9 cellular contexts compared by ENCODE assay signal in the genomic region with DNA sequence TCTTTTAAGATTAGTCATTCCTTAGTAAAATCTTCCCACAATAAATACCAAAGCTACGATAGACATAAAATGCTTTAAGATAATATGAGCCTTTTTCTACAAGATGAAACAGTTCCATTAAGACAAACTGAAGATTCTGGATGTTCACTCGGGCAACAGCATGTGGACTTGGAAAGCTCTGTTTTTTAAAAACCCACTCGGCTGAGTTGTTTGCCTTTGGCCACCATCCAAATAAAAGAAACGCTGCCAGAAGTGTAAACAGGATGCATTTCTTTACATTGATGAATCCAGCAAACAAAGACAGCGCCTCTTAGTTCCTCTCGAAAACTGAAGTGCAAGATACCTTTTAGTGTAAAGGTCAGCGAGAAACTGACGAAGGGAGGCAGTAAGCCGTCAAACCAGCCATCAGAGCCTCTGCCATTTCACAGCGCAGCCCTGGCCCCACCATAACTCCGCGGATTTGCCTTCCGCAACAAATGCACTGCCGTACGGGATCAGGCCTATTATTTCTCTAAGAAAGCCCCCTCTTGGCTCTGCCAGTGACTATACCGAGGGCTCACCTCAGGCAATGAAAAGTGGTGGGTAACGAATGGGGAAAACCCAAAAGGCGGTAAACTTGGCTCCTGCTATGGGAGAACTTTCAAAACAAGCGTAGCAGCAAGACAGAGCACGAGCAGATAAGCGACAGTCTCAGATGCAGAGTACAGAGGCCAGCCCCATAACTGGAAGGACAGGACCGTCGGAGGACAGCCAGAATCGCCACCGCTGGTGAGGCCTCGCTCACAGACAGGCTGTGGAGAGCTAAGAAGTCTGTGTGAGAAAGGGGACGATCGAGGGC. TPM values are rescaled to one million over a fixed set of nuclear protein-coding genes. Genes with fewer than 3 reads are reported as not detected.
DNase-seq lines count a peak whose midpoint lies in the region; TF ChIP-seq lines count a peak whose summit lies in the region.
"Had no signal": no experiment of that assay in that cellular context is flagged by ENCODE, and none has a peak within 500 bp of the region (broad histone marks: within the 10 kb centered on the region; RNA-seq: fewer than 3 reads in every experiment).

No MANE protein-coding gene starts in this region.

- no peak overlapping the region for H2AFZ ChIP-seq in neural progenitor cell (replicated peaks)

- H3K4me3 Mint-ChIP-seq in Calu3 (ENCODE audit: low read depth, unreplicated experiment) (peak overlapping the region; percentile 53), endothelial cell (ENCODE audit: unreplicated experiment) (peak overlapping the region; percentile 49), neural progenitor cell (no peak overlapping the region)
- H3K4me3 Mint-ChIP-seq: activated B cell treated with CpG ODN at 0.5 μM for 24 hours had no signal

- peaks cover 15% of the 10 kb centered on the region for H3F3A ChIP-seq in neural progenitor cell (ENCODE audit: low read depth)

- peaks cover 52% of the 10 kb centered on the region for H3K4me1 Mint-ChIP-seq in Calu3 (ENCODE audit: low read depth, unreplicated experiment)
- H3K4me1 Mint-ChIP-seq in endothelial cell (ENCODE audit: unreplicated experiment), result peaks cover 61% of the 10 kb centered on the region
- peaks cover 25% of the 10 kb centered on the region for H3K4me1 Mint-ChIP-seq in neural progenitor cell

- peaks cover 23% of the 10 kb centered on the region for H3K4me1 ChIP-seq in neural progenitor cell

- peaks cover 99% of the 10 kb centered on the region for H3K79me2 ChIP-seq in neural progenitor cell (ENCODE audit: low read depth)

- CTCF ChIA-PET in Calu3 (lab: Charles Lee), result interaction anchor here (0.7 to 2.0 kb wide), 4 partner anchors 11 to 35 kb away, joined by 3 to 14 read pairs (median 6); no protein-coding TSS in a partner anchor

- no peak overlapping the region for H3K9ac ChIP-seq in neural progenitor cell

- no peaks in the 10 kb centered on the region for H3K27me3 ChIP-seq in neural progenitor cell

- H3K27ac Mint-ChIP-seq in Calu3 (ENCODE audit: unreplicated experiment) (peak overlapping the region; percentile 33), endothelial cell (ENCODE audit: unreplicated experiment) (peak overlapping the region; percentile 81), neural progenitor cell (peak overlapping the region; percentile 40)
- H3K27ac Mint-ChIP-seq: activated B cell treated with CpG ODN at 0.5 μM for 24 hours had no signal

- DNase-seq in Calu3 (no peak), NCI-H460 (ENCODE audit: extremely low read depth, low read depth) (peak; percentile 84), endothelial cell (ENCODE audit: low spot score) (no peak), neural progenitor cell (ENCODE audit: low spot score) (peak; percentile 50), NCI-H146 treated with DMSO at 0.1 percent for 48 hours (lab: John Stamatoyannopoulos, UW; ENCODE audit: unreplicated experiment) (no peak)
- no peak for DNase-seq in effector CD4-positive, alpha-beta T cell
- DNase-seq in NK-92 treated with Interleukin-12 subunit alpha and Interleukin-12 subunit beta, amount 100 ng/mL, for 24 hours (lab: John Stamatoyannopoulos, UW), result no peak
- DNase-seq in activated CD8-positive, alpha-beta memory T cell treated with anti-CD3 and anti-CD28 coated beads, Interleukin-2, amount 50 U/mL, for 48 hours, result no peak
- DNase-seq: activated B cell treated with CpG ODN at 0.5 μM for 24 hours had no signal

- H3K27me3 Mint-ChIP-seq in Calu3 (ENCODE audit: unreplicated experiment), result no peaks in the 10 kb centered on the region
- peaks cover 5% of the 10 kb centered on the region for H3K27me3 Mint-ChIP-seq in endothelial cell (ENCODE audit: unreplicated experiment)
- no peaks in the 10 kb centered on the region for H3K27me3 Mint-ChIP-seq in neural progenitor cell (ENCODE audit: insufficient read depth, low read depth)
- H3K27me3 Mint-ChIP-seq: activated B cell treated with CpG ODN at 0.5 μM for 24 hours had no signal

- no peaks in the 10 kb centered on the region for H3K36me3 ChIP-seq in neural progenitor cell

- H3K9me3 ChIP-seq in neural progenitor cell (ENCODE audit: low read depth), result no peaks in the 10 kb centered on the region

- H3K36me3 Mint-ChIP-seq in Calu3 (ENCODE audit: insufficient read depth, unreplicated experiment) (no peaks in the 10 kb centered on the region), endothelial cell (ENCODE audit: low read depth, unreplicated experiment) (peaks cover 4% of the 10 kb centered on the region), neural progenitor cell (peaks cover 26% of the 10 kb centered on the region)

- H3K4me2 ChIP-seq in neural progenitor cell, result peak overlapping the region; percentile 68

- peak overlapping the region; percentile 71 for H3K27ac ChIP-seq in neural progenitor cell

- peaks cover 21% of the 10 kb centered on the region for H4K20me1 ChIP-seq in neural progenitor cell (ENCODE audit: low read depth)

- no TSS peak for BruUV-seq in Calu3 (replicated peaks; lab: Mats Ljungman, UMichigan)

- TF ChIP-seq CTCF in Calu3 (IDR thresholded peaks at IDR 0.05; ENCODE audit: unreplicated experiment), result no peak
- TF ChIP-seq CTCF in endothelial cell (IDR thresholded peaks at IDR 0.05; ENCODE audit: unreplicated experiment), result no peak
- no peak for TF ChIP-seq CTCF in neural progenitor cell (IDR thresholded peaks at IDR 0.05)

- intact Hi-C loops in Calu3 (cut with micrococcal nuclease; ENCODE audit: unreplicated experiment), result no loop called here

- H3K4me3 ChIP-seq in neural progenitor cell, result no peak overlapping the region

- H3K9me3 Mint-ChIP-seq in Calu3 (ENCODE audit: low read depth, unreplicated experiment), result no peaks in the 10 kb centered on the region
- H3K9me3 Mint-ChIP-seq in endothelial cell (ENCODE audit: unreplicated experiment), result no peaks in the 10 kb centered on the region
- peaks cover 16% of the 10 kb centered on the region for H3K9me3 Mint-ChIP-seq in neural progenitor cell
- H3K9me3 Mint-ChIP-seq: activated B cell treated with CpG ODN at 0.5 μM for 24 hours had no signal

RNA-seq across cellular contexts. Expression of gene GNA12, which starts 41.4 kb away (rescaled TPM):
- total RNA-seq in Calu3 (2022) (75.4 and 78.3 TPM in 2 replicates), endothelial cell (ENCODE audit: unreplicated experiment) (105 TPM), neural progenitor cell (ENCODE audit: low replicate concordance) (32.2 and 34.7 TPM in 2 replicates)
- total RNA-seq in NCI-H460 (2014; rRNA removed; shearing (Covaris generic)), result 10.8 and 18.3 TPM in 2 replicates
- polyA plus RNA-seq in NCI-H460 (2014; cell fraction: nucleus; rRNA removed), result 8.3 and 12.8 TPM in 2 replicates

Comparison
In these comparisons a context has a peak if more than half of its experiments do, and no peak if none do; other contexts are left out.
1. DNase-seq: peak in NCI-H460 (single experiment) and neural progenitor cell (single experiment); none in Calu3 (single experiment), endothelial cell (single experiment), effector CD4-positive, alpha-beta T cell (single experiment), NK-92 treated with Interleukin-12 subunit alpha and Interleukin-12 subunit beta, amount 100 ng/mL, for 24 hours (single experiment), activated CD8-positive, alpha-beta memory T cell treated with anti-CD3 and anti-CD28 coated beads, Interleukin-2, amount 50 U/mL, for 48 hours (single experiment) and NCI-H146 treated with DMSO at 0.1 percent for 48 hours (single experiment).
2. Peak in every context shown above with its lines, with median percentiles within 50 percentile points of each other: H3K27ac Mint-ChIP-seq.